Comparison of ENCODE assay signal across 16 cellular contexts in genomic region chr13:110317093-110317492, GRCh38. TPM values are rescaled to one million over a fixed set of nuclear protein-coding genes. Genes with fewer than 3 reads are reported as not detected.
"Had no signal": no experiment of that assay in that cellular context is flagged by ENCODE, and none has a peak within 500 bp of the region (broad histone marks: within the 10 kb centered on the region; RNA-seq: fewer than 3 reads in every experiment).

No MANE protein-coding gene starts in this region.

- FAIRE-seq: pancreas had no signal

- DNase-seq: activated CD4-positive, alpha-beta memory T cell treated with anti-CD3 and anti-CD28 coated beads, Interleukin-2, amount 10 ng/mL, durations not matched to agents 7 days and 5 days; activated gamma-delta T cell; activated T-cell treated with anti-CD3 and anti-CD28 coated beads, Interleukin-2, amount 50 U/mL, for 48 hours; amygdala; brain microvascular endothelial cell; effector memory CD4-positive, alpha-beta T cell; hypothalamus; pancreas; SK-N-SH; stimulated activated CD4-positive, alpha-beta T cell treated with anti-CD3 and anti-CD28 coated beads, Interleukin-15, amount 100 ng/mL, for 24 hours; stimulated activated CD4-positive, alpha-beta T cell treated with anti-CD3 and anti-CD28 coated beads, Interleukin-4, amount 100 ng/mL, for 24 hours; stimulated activated naive CD4-positive, alpha-beta T cell; T-cell; T-helper 9 cell; transverse colon had no signal

- H3K4me2 ChIP-seq: SK-N-SH had no signal

- H3K9ac ChIP-seq: SK-N-SH had no signal

- H3K27ac ChIP-seq: epithelial cell of prostate, pancreas had no signal

- H3K9me3 ChIP-seq: pancreas, SK-N-SH, transverse colon had no signal

- ATAC-seq: pancreas, T-cell had no signal

- H3K36me3 ChIP-seq: pancreas, transverse colon had no signal

- H3K4me1 ChIP-seq: pancreas had no signal

- H3K27me3 ChIP-seq: brain microvascular endothelial cell, pancreas, transverse colon had no signal

- H3K4me3 ChIP-seq: pancreas, transverse colon had no signal

RNA-seq across cellular contexts. Expression of gene COL4A2, which starts 10.0 kb away (rescaled TPM):
- total RNA-seq: activated CD4-positive, alpha-beta memory T cell treated with anti-CD3 and anti-CD28 coated beads, Interleukin-2, amount 10 ng/mL, durations not matched to agents 7 days and 5 days had no signal

RNA-seq across cellular contexts. Expression of gene COL4A1, which starts 10.1 kb away (rescaled TPM):
- total RNA-seq: activated CD4-positive, alpha-beta memory T cell treated with anti-CD3 and anti-CD28 coated beads, Interleukin-2, amount 10 ng/mL, durations not matched to agents 7 days and 5 days had no signal
